Comparison of ENCODE assay signal across 12 cellular contexts in the genomic region with DNA sequence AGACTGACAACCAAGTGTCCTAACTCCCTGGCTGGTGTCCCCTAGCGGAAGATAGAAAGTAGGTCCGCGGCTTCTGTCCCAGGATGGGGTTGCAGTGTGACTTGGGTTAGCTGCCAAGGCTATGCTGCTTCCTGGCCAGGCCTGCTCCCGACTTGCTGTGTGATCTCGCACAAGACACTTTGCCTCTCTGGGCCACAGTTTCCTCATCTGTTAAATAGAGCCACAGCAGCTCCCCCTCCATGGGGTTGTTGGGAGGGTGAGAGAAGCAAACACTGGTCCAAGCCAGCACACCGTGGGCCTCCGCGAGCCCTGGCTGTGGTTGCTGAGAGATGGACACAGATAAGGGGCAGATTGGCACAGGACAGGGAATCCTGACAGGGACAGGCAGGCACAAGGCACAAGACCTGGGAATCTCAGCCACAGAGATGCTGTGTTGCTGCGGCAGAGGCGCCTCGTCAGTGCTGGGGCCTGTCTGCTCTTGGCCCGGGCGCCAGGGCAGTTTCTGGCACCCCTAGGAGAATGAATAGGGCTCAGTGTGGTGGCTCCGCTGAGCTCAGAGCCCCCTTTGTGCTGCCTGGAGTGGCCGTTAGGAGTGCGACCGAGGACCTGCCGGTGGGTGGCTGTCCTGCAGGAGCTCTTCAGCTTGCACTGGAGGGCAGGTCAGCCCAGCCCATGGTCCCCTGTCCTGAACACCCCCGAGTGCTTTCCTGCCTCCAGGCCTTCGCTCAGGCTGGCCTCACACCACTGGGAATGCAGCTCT. TPM values are rescaled to one million over a fixed set of nuclear protein-coding genes. Genes with fewer than 3 reads are reported as not detected.
DNase-seq lines count a peak whose midpoint lies in the region; ATAC-seq and TF ChIP-seq lines count a peak whose summit lies in the region.
"Had no signal": no experiment of that assay in that cellular context is flagged by ENCODE, and none has a peak within 500 bp of the region (broad histone marks: within the 10 kb centered on the region; RNA-seq: fewer than 3 reads in every experiment).

No MANE protein-coding gene starts in this region.

- H3K4me3 Mint-ChIP-seq in activated T-helper 17 cell treated with anti-CD3 and anti-CD28 coated beads, Interleukin-2, amount 50 U/mL, for 72 hours: peak overlapping the region; percentile 100
- no peak overlapping the region for H3K4me3 Mint-ChIP-seq in memory B cell

- peaks cover 29% of the 10 kb centered on the region for H4K20me1 ChIP-seq in BLaER1

- H3K4me1 ChIP-seq in BLaER1 (peaks cover 79% of the 10 kb centered on the region), HEK293 (ENCODE audit: control insufficient read depth, insufficient read depth, low read length) (no peaks in the 10 kb centered on the region)

- H3K4me3 ChIP-seq in BLaER1 (no peak overlapping the region), HEK293 (ENCODE audit: low read depth, low read length) (no peak overlapping the region)
- H3K4me3 ChIP-seq: lung, SJSA1 had no signal

- H3K9me3 ChIP-seq in BLaER1: no peaks in the 10 kb centered on the region
- H3K9me3 ChIP-seq in HEK293 (ENCODE audit: control insufficient read depth, insufficient read depth, low read depth, low read length): no peaks in the 10 kb centered on the region
- H3K9me3 ChIP-seq: SJSA1 had no signal

- peak overlapping the region; percentile 92 for H3K9ac ChIP-seq in BLaER1

- H3K27me3 Mint-ChIP-seq in activated T-helper 17 cell treated with anti-CD3 and anti-CD28 coated beads, Interleukin-2, amount 50 U/mL, for 72 hours: no peaks in the 10 kb centered on the region
- H3K27me3 Mint-ChIP-seq in memory B cell: no peaks in the 10 kb centered on the region

- H3K36me3 ChIP-seq in BLaER1 (no peaks in the 10 kb centered on the region), HEK293 (ENCODE audit: control insufficient read depth in 2 of 2, insufficient read depth in 1 of 2, low read length in 2 of 2) (no peaks in the 10 kb centered on the region)
- H3K36me3 ChIP-seq: SJSA1 had no signal

- H3K27ac Mint-ChIP-seq in activated T-helper 17 cell treated with anti-CD3 and anti-CD28 coated beads, Interleukin-2, amount 50 U/mL, for 72 hours: peak overlapping the region; percentile 99
- H3K27ac Mint-ChIP-seq in memory B cell: peak overlapping the region; percentile 90

- H3K27me3 ChIP-seq in BLaER1: no peaks in the 10 kb centered on the region
- H3K27me3 ChIP-seq: SJSA1 had no signal

- no peak for TF ChIP-seq CTCF in HEK293 (tag by site-specific recombination; IDR thresholded peaks at IDR 0.05)

- CTCF ChIA-PET in HEK293 (lab: Yijun Ruan, JAX): interaction anchor here (0.7 to 3.1 kb wide), 3 partner anchors 17 to 90 kb away, joined by 3 to 11 read pairs (median 3); a partner anchor contains a TSS

- peak overlapping the region; percentile 92 for H3K27ac ChIP-seq in BLaER1
- H3K27ac ChIP-seq in HEK293 (ENCODE audit: extremely low read depth, low read depth, low read length): no peak overlapping the region
- H3K27ac ChIP-seq: SJSA1 had no signal

- peak overlapping the region; percentile 88 for H3K4me2 ChIP-seq in BLaER1

- peaks cover 29% of the 10 kb centered on the region for H3K36me3 Mint-ChIP-seq in activated T-helper 17 cell treated with anti-CD3 and anti-CD28 coated beads, Interleukin-2, amount 50 U/mL, for 72 hours (ENCODE audit: low read depth)
- H3K36me3 Mint-ChIP-seq in memory B cell: peaks cover 3% of the 10 kb centered on the region

- POLR2A ChIA-PET in HEK293 (lab: Yijun Ruan, JAX): interaction anchor here (0.7 to 2.4 kb wide), 5 partner anchors 9 to 271 kb away, joined by 3 to 9 read pairs (median 3); a partner anchor contains a TSS

- intact Hi-C loops in sciatic nerve (cut with DNase I): no loop called here

- DNase-seq in memory B cell (ENCODE audit: low spot score in 2 of 2) (no peak), SW480 (ENCODE audit: low spot score) (no peak), NCI-H1092 treated with DMSO at 0.1 percent for 48 hours (lab: John Stamatoyannopoulos, UW) (no peak), sciatic nerve (ENCODE audit: low spot score) (no peak)
- DNase-seq: NCI-H2081, right cardiac atrium had no signal

- no peak for ATAC-seq in activated T-helper 17 cell treated with anti-CD3 and anti-CD28 coated beads, Interleukin-2, amount 50 U/mL, for 72 hours (replicated peaks)
- ATAC-seq in memory B cell (ENCODE audit: low read depth) (no peak), HG03439 (IDR thresholded peaks at IDR 0.05; ENCODE audit: unreplicated experiment) (no peak), sciatic nerve (no peak)

- H3K9me3 Mint-ChIP-seq in activated T-helper 17 cell treated with anti-CD3 and anti-CD28 coated beads, Interleukin-2, amount 50 U/mL, for 72 hours: no peaks in the 10 kb centered on the region
- no peaks in the 10 kb centered on the region for H3K9me3 Mint-ChIP-seq in memory B cell

- peaks cover 18% of the 10 kb centered on the region for H3K4me1 Mint-ChIP-seq in activated T-helper 17 cell treated with anti-CD3 and anti-CD28 coated beads, Interleukin-2, amount 50 U/mL, for 72 hours
- H3K4me1 Mint-ChIP-seq in memory B cell: peaks cover 29% of the 10 kb centered on the region

TF ChIP-seq in HEK293, 187 proteins besides CTCF, POLR2A, EP300 and RAD21 (continues in another document):
- no peak for TF ChIP-seq ZNF529 (tag by site-specific recombination; IDR thresholded peaks at IDR 0.05; ENCODE audit: insufficient replicate concordance)
- no peak for TF ChIP-seq ZNF677 (tag by site-specific recombination; IDR thresholded peaks at IDR 0.05)
- TF ChIP-seq, protein P1, sequence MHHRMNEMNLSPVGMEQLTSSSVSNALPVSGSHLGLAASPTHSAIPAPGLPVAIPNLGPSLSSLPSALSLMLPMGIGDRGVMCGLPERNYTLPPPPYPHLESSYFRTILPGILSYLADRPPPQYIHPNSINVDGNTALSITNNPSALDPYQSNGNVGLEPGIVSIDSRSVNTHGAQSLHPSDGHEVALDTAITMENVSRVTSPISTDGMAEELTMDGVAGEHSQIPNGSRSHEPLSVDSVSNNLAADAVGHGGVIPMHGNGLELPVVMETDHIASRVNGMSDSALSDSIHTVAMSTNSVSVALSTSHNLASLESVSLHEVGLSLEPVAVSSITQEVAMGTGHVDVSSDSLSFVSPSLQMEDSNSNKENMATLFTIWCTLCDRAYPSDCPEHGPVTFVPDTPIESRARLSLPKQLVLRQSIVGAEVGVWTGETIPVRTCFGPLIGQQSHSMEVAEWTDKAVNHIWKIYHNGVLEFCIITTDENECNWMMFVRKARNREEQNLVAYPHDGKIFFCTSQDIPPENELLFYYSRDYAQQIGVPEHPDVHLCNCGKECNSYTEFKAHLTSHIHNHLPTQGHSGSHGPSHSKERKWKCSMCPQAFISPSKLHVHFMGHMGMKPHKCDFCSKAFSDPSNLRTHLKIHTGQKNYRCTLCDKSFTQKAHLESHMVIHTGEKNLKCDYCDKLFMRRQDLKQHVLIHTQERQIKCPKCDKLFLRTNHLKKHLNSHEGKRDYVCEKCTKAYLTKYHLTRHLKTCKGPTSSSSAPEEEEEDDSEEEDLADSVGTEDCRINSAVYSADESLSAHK (tag by site-specific recombination; IDR thresholded peaks at IDR 0.05): 0 out of 2 replicates have a peak, but pooled peaks have one; percentile 21
- peak; percentile 72 for TF ChIP-seq ZNF768 (tag by site-specific recombination; IDR thresholded peaks at IDR 0.05)
- TF ChIP-seq, protein P2, sequence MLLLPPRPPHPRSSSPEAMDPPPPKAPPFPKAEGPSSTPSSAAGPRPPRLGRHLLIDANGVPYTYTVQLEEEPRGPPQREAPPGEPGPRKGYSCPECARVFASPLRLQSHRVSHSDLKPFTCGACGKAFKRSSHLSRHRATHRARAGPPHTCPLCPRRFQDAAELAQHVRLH (tag by site-specific recombination; IDR thresholded peaks at IDR 0.05): no peak
- TF ChIP-seq, protein P3, sequence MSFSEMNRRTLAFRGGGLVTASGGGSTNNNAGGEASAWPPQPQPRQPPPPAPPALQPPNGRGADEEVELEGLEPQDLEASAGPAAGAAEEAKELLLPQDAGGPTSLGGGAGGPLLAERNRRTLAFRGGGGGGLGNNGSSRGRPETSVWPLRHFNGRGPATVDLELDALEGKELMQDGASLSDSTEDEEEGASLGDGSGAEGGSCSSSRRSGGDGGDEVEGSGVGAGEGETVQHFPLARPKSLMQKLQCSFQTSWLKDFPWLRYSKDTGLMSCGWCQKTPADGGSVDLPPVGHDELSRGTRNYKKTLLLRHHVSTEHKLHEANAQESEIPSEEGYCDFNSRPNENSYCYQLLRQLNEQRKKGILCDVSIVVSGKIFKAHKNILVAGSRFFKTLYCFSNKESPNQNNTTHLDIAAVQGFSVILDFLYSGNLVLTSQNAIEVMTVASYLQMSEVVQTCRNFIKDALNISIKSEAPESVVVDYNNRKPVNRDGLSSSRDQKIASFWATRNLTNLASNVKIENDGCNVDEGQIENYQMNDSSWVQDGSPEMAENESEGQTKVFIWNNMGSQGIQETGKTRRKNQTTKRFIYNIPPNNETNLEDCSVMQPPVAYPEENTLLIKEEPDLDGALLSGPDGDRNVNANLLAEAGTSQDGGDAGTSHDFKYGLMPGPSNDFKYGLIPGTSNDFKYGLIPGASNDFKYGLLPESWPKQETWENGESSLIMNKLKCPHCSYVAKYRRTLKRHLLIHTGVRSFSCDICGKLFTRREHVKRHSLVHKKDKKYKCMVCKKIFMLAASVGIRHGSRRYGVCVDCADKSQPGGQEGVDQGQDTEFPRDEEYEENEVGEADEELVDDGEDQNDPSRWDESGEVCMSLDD (tag by site-specific recombination; IDR thresholded peaks at IDR 0.05): no peak
- no peak for TF ChIP-seq GLI4 (tag by site-specific recombination; IDR thresholded peaks at IDR 0.05)
- no peak for TF ChIP-seq ZNF585B (tag by site-specific recombination; IDR thresholded peaks at IDR 0.05)
- TF ChIP-seq, protein P4, sequence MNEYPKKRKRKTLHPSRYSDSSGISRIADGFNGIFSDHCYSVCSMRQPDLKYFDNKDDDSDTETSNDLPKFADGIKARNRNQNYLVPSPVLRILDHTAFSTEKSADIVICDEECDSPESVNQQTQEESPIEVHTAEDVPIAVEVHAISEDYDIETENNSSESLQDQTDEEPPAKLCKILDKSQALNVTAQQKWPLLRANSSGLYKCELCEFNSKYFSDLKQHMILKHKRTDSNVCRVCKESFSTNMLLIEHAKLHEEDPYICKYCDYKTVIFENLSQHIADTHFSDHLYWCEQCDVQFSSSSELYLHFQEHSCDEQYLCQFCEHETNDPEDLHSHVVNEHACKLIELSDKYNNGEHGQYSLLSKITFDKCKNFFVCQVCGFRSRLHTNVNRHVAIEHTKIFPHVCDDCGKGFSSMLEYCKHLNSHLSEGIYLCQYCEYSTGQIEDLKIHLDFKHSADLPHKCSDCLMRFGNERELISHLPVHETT (tag by site-specific recombination; IDR thresholded peaks at IDR 0.05): no peak

RNA-seq across cellular contexts. Expression of a gene that starts 1.8 kb away (rescaled TPM):
- total RNA-seq in activated T-helper 17 cell treated with anti-CD3 and anti-CD28 coated beads, Interleukin-2, amount 50 U/mL, for 72 hours: 10 to 100 TPM; 27.6 to 46.8 TPM
- 22.6 TPM for total RNA-seq in sciatic nerve
- total RNA-seq: SJSA1 had no signal

RNA-seq across cellular contexts. Expression of a gene that starts 5.5 kb away (rescaled TPM):
- total RNA-seq in activated T-helper 17 cell treated with anti-CD3 and anti-CD28 coated beads, Interleukin-2, amount 50 U/mL, for 72 hours: 10 to 100 TPM; 82.8 to 94.2 TPM
- 127 TPM for total RNA-seq in sciatic nerve

RNA-seq across cellular contexts. Expression of a gene that starts 22.4 kb away (rescaled TPM):
- total RNA-seq in activated T-helper 17 cell treated with anti-CD3 and anti-CD28 coated beads, Interleukin-2, amount 50 U/mL, for 72 hours: 10 to 100 TPM; 56.7 to 95.6 TPM
- 69.7 TPM for total RNA-seq in sciatic nerve

RNA-seq across cellular contexts. Expression of a gene that starts 45.2 kb away (rescaled TPM):
- 10 to 100 TPM in 1 of 2 donors, 1 to 10 TPM in 1; 8.5 to 15.7 TPM for total RNA-seq in activated T-helper 17 cell treated with anti-CD3 and anti-CD28 coated beads, Interleukin-2, amount 50 U/mL, for 72 hours
- total RNA-seq in sciatic nerve: 6.8 TPM
